14 cellular contexts compared by ENCODE assay signal in genomic region chr2:224944707-224945106, GRCh38.
DNase-seq lines count a peak whose midpoint lies in the region; ATAC-seq lines count a peak whose summit lies in the region.
"Had no signal": no experiment of that assay in that cellular context is flagged by ENCODE, and none has a peak within 500 bp of the region (broad histone marks: within the 10 kb centered on the region; RNA-seq: fewer than 3 reads in every experiment).

No MANE protein-coding gene starts in this region.

- CTCF ChIA-PET in activated CD4-positive, alpha-beta T cell treated with anti-CD3 and anti-CD28 coated beads for 36 hours (lab: Charles Lee): interaction anchor here (4.4 kb wide), 1 partner anchor 17 kb away, joined by 31 read pairs; no protein-coding TSS in a partner anchor

- peak; percentile 13 for ATAC-seq in activated CD4-positive, alpha-beta T cell treated with anti-CD3 and anti-CD28 coated beads for 36 hours
- peak in 1 of 2 donors; percentile 23 for ATAC-seq in stimulated activated naive B cell treated with anti-CD40 and anti-IgM and Interleukin-4, amounts not matched to agents 10 μg/mL and 1 μg/mL and 100 μg/mL, for 72 hours (replicated peaks)
- no peak for ATAC-seq in HG03280 (IDR thresholded peaks at IDR 0.05; ENCODE audit: unreplicated experiment)
- ATAC-seq: left colon had no signal

- peak overlapping the region; percentile 38 to 52 for H3K4me3 ChIP-seq in duodenal mucosa (ENCODE audit: low read depth in 1 of 2, low read length in 2 of 2)

- H3K9me3 ChIP-seq in duodenal mucosa (ENCODE audit: control insufficient read depth in 1 of 2, low read length in 2 of 2): no peaks in the 10 kb centered on the region

- H3K9me3 Mint-ChIP-seq in activated CD4-positive, alpha-beta T cell treated with anti-CD3 and anti-CD28 coated beads for 36 hours (ENCODE audit: low read depth): no peaks in the 10 kb centered on the region
- H3K9me3 Mint-ChIP-seq in stimulated activated naive B cell treated with anti-CD40 and anti-IgM and Interleukin-4, amounts not matched to agents 10 μg/mL and 1 μg/mL and 100 μg/mL, for 72 hours: no peaks in the 10 kb centered on the region

- no peaks in the 10 kb centered on the region for H3K27me3 ChIP-seq in duodenal mucosa (ENCODE audit: control insufficient read depth in 1 of 2, insufficient read depth in 2 of 2, low read length in 2 of 2)

- peak overlapping the region; percentile 79 for H3K4me3 Mint-ChIP-seq in activated CD4-positive, alpha-beta T cell treated with anti-CD3 and anti-CD28 coated beads for 36 hours
- peak overlapping the region; percentile 83 for H3K4me3 Mint-ChIP-seq in stimulated activated naive B cell treated with anti-CD40 and anti-IgM and Interleukin-4, amounts not matched to agents 10 μg/mL and 1 μg/mL and 100 μg/mL, for 72 hours

- H3K9ac ChIP-seq in duodenal mucosa (ENCODE audit: low read depth in 1 of 2, low read length in 2 of 2): peak overlapping the region; percentile 9 to 34

- peaks cover 11 to 16% of the 10 kb centered on the region in 2 donors for H3K4me1 ChIP-seq in duodenal mucosa (ENCODE audit: control insufficient read depth in 1 of 2, insufficient read depth in 2 of 2, low read length in 2 of 2)

- intact Hi-C loops in activated CD4-positive, alpha-beta T cell treated with anti-CD3 and anti-CD28 coated beads for 36 hours (cut with DNase I, micrococcal nuclease): loop anchor here (2.0 to 10.0 kb wide), 5 partner anchors 38 to 1893 kb away; partner anchors contain the start of gene RHBDD1 (in 2 of the 2)

- H3K36me3 ChIP-seq in duodenal mucosa (ENCODE audit: control insufficient read depth in 1 of 2, insufficient read depth in 2 of 2, low read length in 2 of 2): no peaks in the 10 kb centered on the region

- peaks cover 46% of the 10 kb centered on the region for H3K36me3 Mint-ChIP-seq in activated CD4-positive, alpha-beta T cell treated with anti-CD3 and anti-CD28 coated beads for 36 hours (ENCODE audit: low read depth)
- peaks cover 50 to 66% of the 10 kb centered on the region in 2 donors for H3K36me3 Mint-ChIP-seq in stimulated activated naive B cell treated with anti-CD40 and anti-IgM and Interleukin-4, amounts not matched to agents 10 μg/mL and 1 μg/mL and 100 μg/mL, for 72 hours

- H3K27ac ChIP-seq in duodenal mucosa (ENCODE audit: low read depth, low read length): no peak overlapping the region

- H3K27me3 Mint-ChIP-seq in activated CD4-positive, alpha-beta T cell treated with anti-CD3 and anti-CD28 coated beads for 36 hours: no peaks in the 10 kb centered on the region
- no peaks in the 10 kb centered on the region for H3K27me3 Mint-ChIP-seq in stimulated activated naive B cell treated with anti-CD40 and anti-IgM and Interleukin-4, amounts not matched to agents 10 μg/mL and 1 μg/mL and 100 μg/mL, for 72 hours

- POLR2A ChIA-PET in activated CD4-positive, alpha-beta T cell treated with anti-CD3 and anti-CD28 coated beads for 36 hours (lab: Charles Lee): interaction anchor here (1.4 to 5.6 kb wide), 3 partner anchors 9 to 18 kb away, joined by 4 to 56 read pairs (median 5); no protein-coding TSS in a partner anchor

- peaks cover 65% of the 10 kb centered on the region for H3K4me1 Mint-ChIP-seq in activated CD4-positive, alpha-beta T cell treated with anti-CD3 and anti-CD28 coated beads for 36 hours
- peaks cover 62 to 87% of the 10 kb centered on the region in 2 donors for H3K4me1 Mint-ChIP-seq in stimulated activated naive B cell treated with anti-CD40 and anti-IgM and Interleukin-4, amounts not matched to agents 10 μg/mL and 1 μg/mL and 100 μg/mL, for 72 hours

- DNase-seq in activated CD4-positive, alpha-beta T cell treated with anti-CD3 and anti-CD28 coated beads for 36 hours: no peak
- no peak for DNase-seq in activated CD4-positive, alpha-beta T cell treated with anti-CD3 and anti-CD28 coated beads for 4 hours
- DNase-seq in NCI-H82 treated with DMSO at 0.1 percent for 48 hours (lab: John Stamatoyannopoulos, UW; ENCODE audit: unreplicated experiment): peak; percentile 26
- DNase-seq in stimulated activated naive B cell treated with anti-CD40 and anti-IgM and Interleukin-4, amounts not matched to agents 10 μg/mL and 1 μg/mL and 100 μg/mL, for 72 hours: no peak
- DNase-seq in NCI-H446 (lab: John Stamatoyannopoulos, UW): no peak
- no peak for DNase-seq in HT-29 (ENCODE audit: low spot score)
- DNase-seq: DMS53; left colon; NCI-H2081; occipital lobe; stimulated activated CD4-positive, alpha-beta T cell treated with anti-CD3 and anti-CD28 coated beads, Interleukin-1b, Interleukin-23, amount 100 ng/mL, for 48 hours; T-helper 9 cell had no signal

- H3K27ac Mint-ChIP-seq in activated CD4-positive, alpha-beta T cell treated with anti-CD3 and anti-CD28 coated beads for 36 hours: peak overlapping the region; percentile 99
- peak overlapping the region; percentile 93 for H3K27ac Mint-ChIP-seq in stimulated activated naive B cell treated with anti-CD40 and anti-IgM and Interleukin-4, amounts not matched to agents 10 μg/mL and 1 μg/mL and 100 μg/mL, for 72 hours
